Comparison of ENCODE assay signal across 1 cellular context in the genomic region with DNA sequence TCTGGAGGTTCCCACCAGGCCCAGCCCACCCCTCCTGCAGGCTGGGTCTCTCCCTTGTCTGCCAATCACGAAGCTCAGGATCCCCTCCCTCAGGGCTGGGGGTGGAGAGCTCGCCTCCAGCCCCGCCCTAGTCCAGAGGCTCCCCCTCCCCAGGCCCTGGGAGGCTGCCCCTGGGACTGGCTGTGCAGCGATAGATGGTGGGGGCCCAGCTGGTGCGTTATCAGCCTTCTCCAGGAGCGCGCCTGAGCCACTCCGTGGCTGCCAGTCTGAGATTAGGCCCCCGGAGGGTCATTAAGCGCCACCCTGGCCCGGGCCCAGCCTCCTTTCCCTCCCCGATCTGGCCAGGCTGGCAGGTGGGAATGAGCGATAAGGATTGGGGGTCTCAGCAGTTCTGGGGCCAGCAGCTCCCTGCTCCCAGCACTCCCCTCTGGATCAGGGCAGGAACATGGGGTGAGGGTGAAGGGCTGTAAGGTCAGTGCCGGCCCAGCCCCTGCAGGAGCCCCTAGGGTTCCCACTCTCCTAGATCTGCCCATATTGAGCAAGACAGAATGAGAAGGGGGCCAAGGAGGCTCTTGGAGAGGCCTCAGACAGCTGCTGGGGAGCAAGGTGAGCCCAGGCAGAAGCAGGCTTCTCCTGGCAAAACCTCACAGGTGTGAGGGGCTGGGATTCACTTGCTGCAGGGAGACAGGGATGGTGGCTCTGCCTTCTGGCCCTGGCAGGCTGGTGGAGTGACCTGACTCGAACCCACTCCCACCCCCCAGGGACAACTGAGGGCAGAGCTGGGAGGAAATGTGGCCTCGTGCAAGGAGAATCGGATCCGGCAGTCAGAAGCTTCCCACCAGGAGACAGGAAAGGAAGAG.
TF ChIP-seq lines count a peak whose summit lies in the region.

No MANE protein-coding gene starts in this region.

TF ChIP-seq in K562, 482 proteins besides CTCF, POLR2A, EP300 and RAD21 (continued from another document and continues in another):
- peak in 1 of 2 experiments; percentile 97 for TF ChIP-seq AFF1 (IDR thresholded peaks at IDR 0.05; ENCODE audit: low read depth in 1 of 2, partially characterized antibody in 2 of 2)
- TF ChIP-seq ZFPM2 (CRISPR knock-in tag; IDR thresholded peaks at IDR 0.05) = 0 out of 2 replicates have a peak, but pooled peaks have one; percentile 82
- TF ChIP-seq HEY1 (CRISPR knock-in tag; IDR thresholded peaks at IDR 0.05; ENCODE audit: borderline replicate concordance) = peak; percentile 99
- TF ChIP-seq, protein P1, sequence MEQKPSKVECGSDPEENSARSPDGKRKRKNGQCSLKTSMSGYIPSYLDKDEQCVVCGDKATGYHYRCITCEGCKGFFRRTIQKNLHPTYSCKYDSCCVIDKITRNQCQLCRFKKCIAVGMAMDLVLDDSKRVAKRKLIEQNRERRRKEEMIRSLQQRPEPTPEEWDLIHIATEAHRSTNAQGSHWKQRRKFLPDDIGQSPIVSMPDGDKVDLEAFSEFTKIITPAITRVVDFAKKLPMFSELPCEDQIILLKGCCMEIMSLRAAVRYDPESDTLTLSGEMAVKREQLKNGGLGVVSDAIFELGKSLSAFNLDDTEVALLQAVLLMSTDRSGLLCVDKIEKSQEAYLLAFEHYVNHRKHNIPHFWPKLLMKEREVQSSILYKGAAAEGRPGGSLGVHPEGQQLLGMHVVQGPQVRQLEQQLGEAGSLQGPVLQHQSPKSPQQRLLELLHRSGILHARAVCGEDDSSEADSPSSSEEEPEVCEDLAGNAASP (IDR thresholded peaks at IDR 0.05) = no peak
- TF ChIP-seq MEIS2 (IDR thresholded peaks at IDR 0.05; ENCODE audit: partially characterized antibody) = peak; percentile 52
- peak; percentile 48 for TF ChIP-seq ZNF384 (IDR thresholded peaks at IDR 0.05; ENCODE audit: low read depth, low read length)
- TF ChIP-seq HNRNPK (IDR thresholded peaks at IDR 0.05; ENCODE audit: low read depth, low read length, poor library complexity, severe bottlenecking) = no peak
- no peak for TF ChIP-seq JUNB (CRISPR knock-in tag; conservative IDR thresholded peaks at IDR 0.05)
- TF ChIP-seq USF1 (CRISPR knock-in tag; IDR thresholded peaks at IDR 0.05) = peak; percentile 25; the same call in 1 of the 2 replicates
- TF ChIP-seq NR4A1 (CRISPR knock-in tag; IDR thresholded peaks at IDR 0.05) = peak; percentile 99
- peak; percentile 99 for TF ChIP-seq NR4A1 (tag; IDR thresholded peaks at IDR 0.05)
- TF ChIP-seq MTF1 (CRISPR knock-in tag; IDR thresholded peaks at IDR 0.05; ENCODE audit: borderline replicate concordance) = no peak
- TF ChIP-seq, protein P2, sequence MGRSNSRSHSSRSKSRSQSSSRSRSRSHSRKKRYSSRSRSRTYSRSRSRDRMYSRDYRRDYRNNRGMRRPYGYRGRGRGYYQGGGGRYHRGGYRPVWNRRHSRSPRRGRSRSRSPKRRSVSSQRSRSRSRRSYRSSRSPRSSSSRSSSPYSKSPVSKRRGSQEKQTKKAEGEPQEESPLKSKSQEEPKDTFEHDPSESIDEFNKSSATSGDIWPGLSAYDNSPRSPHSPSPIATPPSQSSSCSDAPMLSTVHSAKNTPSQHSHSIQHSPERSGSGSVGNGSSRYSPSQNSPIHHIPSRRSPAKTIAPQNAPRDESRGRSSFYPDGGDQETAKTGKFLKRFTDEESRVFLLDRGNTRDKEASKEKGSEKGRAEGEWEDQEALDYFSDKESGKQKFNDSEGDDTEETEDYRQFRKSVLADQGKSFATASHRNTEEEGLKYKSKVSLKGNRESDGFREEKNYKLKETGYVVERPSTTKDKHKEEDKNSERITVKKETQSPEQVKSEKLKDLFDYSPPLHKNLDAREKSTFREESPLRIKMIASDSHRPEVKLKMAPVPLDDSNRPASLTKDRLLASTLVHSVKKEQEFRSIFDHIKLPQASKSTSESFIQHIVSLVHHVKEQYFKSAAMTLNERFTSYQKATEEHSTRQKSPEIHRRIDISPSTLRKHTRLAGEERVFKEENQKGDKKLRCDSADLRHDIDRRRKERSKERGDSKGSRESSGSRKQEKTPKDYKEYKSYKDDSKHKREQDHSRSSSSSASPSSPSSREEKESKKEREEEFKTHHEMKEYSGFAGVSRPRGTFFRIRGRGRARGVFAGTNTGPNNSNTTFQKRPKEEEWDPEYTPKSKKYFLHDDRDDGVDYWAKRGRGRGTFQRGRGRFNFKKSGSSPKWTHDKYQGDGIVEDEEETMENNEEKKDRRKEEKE (IDR thresholded peaks at IDR 0.05; ENCODE audit: borderline replicate concordance in 1 of 2, control insufficient read depth in 1 of 2, low read depth in 2 of 2, low read length in 1 of 2) = peak in 1 of 2 experiments; percentile 44; a peak in 1 of 4 replicates
- 0 out of 2 replicates have a peak, but pooled peaks have one; percentile 10 for TF ChIP-seq IFI16 (CRISPR knock-in tag; IDR thresholded peaks at IDR 0.05)
- TF ChIP-seq CHD4 (IDR thresholded peaks at IDR 0.05; ENCODE audit: insufficient read depth, insufficient replicate concordance, low read depth, low read length, poor library complexity, severe bottlenecking) = no peak
- no peak; the same call in 1 of the 2 replicates for TF ChIP-seq SMARCA5 (IDR thresholded peaks at IDR 0.05)
- TF ChIP-seq ATF6 (CRISPR knock-in tag; IDR thresholded peaks at IDR 0.05) = peak; percentile 89
- peak; percentile 94 for TF ChIP-seq ZNF668 (CRISPR knock-in tag; IDR thresholded peaks at IDR 0.05)
- TF ChIP-seq ZNF224 (CRISPR knock-in tag; IDR thresholded peaks at IDR 0.05) = no peak
- TF ChIP-seq, protein P3, sequence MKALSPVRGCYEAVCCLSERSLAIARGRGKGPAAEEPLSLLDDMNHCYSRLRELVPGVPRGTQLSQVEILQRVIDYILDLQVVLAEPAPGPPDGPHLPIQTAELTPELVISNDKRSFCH (CRISPR knock-in tag; IDR thresholded peaks at IDR 0.05) = no peak
- TF ChIP-seq, protein P3 (tag; IDR thresholded peaks at IDR 0.05) = peak; percentile 99
- no peak for TF ChIP-seq FOXP1 (CRISPR knock-in tag; IDR thresholded peaks at IDR 0.05)
- no peak for TF ChIP-seq ZZZ3 (IDR thresholded peaks at IDR 0.05)
- no peak for TF ChIP-seq ASH1L (IDR thresholded peaks at IDR 0.05; ENCODE audit: borderline replicate concordance, low read depth, partially characterized antibody)
- no peak for TF ChIP-seq ZNF12 (CRISPR knock-in tag; IDR thresholded peaks at IDR 0.05)
- peak; percentile 91 for TF ChIP-seq FOXJ2 (tag; IDR thresholded peaks at IDR 0.05)
- 0 out of 2 replicates have a peak, but pooled peaks have one; percentile 65 for TF ChIP-seq ZNF253 (CRISPR knock-in tag; conservative IDR thresholded peaks at IDR 0.05)
- peak; percentile 87 for TF ChIP-seq ZKSCAN1 (IDR thresholded peaks at IDR 0.05; ENCODE audit: low read depth, low read length)
- peak; percentile 100 for TF ChIP-seq CC2D1A (IDR thresholded peaks at IDR 0.05)
- no peak for TF ChIP-seq ZNF780A (CRISPR knock-in tag; IDR thresholded peaks at IDR 0.05)
- no peak for TF ChIP-seq ZNF431 (CRISPR knock-in tag; IDR thresholded peaks at IDR 0.05)
- peak; percentile 77 for TF ChIP-seq NR2C1 (IDR thresholded peaks at IDR 0.05)
- peak; percentile 90 for TF ChIP-seq NR2C1 (tag; IDR thresholded peaks at IDR 0.05)
- TF ChIP-seq MAFF (IDR thresholded peaks at IDR 0.05; ENCODE audit: low read length) = no peak; the same call in 1 of the 2 replicates
- TF ChIP-seq SMARCA4 (IDR thresholded peaks at IDR 0.05) = peak; percentile 100
- peak; percentile 83; the same call in 1 of the 2 replicates for TF ChIP-seq CBFB (CRISPR knock-in tag; IDR thresholded peaks at IDR 0.05)
- TF ChIP-seq RBBP5 (IDR thresholded peaks at IDR 0.05; ENCODE audit: borderline replicate concordance, insufficient read depth, low read length, poor library complexity, severe bottlenecking) = peak; percentile 75
- peak in 1 of 2 experiments; percentile 98; a peak in 2 of 4 replicates for TF ChIP-seq ZNF639 (CRISPR knock-in tag; conservative IDR thresholded peaks at IDR 0.05 in 1 of 2, IDR thresholded peaks at IDR 0.05 in 1 of 2)
- TF ChIP-seq GABPB2 (CRISPR knock-in tag; conservative IDR thresholded peaks at IDR 0.05) = 0 out of 2 replicates have a peak, but pooled peaks have one; percentile 42
- TF ChIP-seq ZNF717 (CRISPR knock-in tag; IDR thresholded peaks at IDR 0.05) = no peak
- peak; percentile 82 for TF ChIP-seq ZNF23 (CRISPR knock-in tag; IDR thresholded peaks at IDR 0.05)
- peak; percentile 100 for TF ChIP-seq DPF2 (IDR thresholded peaks at IDR 0.05)
- peak; percentile 93 for TF ChIP-seq MAFG (tag; conservative IDR thresholded peaks at IDR 0.05)
- TF ChIP-seq ESRRA (IDR thresholded peaks at IDR 0.05; ENCODE audit: borderline replicate concordance, low read depth) = peak; percentile 85; the same call in 1 of the 2 replicates
- peak; percentile 95 for TF ChIP-seq PTBP1 (IDR thresholded peaks at IDR 0.05; ENCODE audit: low read depth, low read length)
- TF ChIP-seq CHD2 (IDR thresholded peaks at IDR 0.05; ENCODE audit: low read depth, low read length) = peak; percentile 55
- TF ChIP-seq, protein P4, sequence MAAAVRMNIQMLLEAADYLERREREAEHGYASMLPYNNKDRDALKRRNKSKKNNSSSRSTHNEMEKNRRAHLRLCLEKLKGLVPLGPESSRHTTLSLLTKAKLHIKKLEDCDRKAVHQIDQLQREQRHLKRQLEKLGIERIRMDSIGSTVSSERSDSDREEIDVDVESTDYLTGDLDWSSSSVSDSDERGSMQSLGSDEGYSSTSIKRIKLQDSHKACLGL (CRISPR knock-in tag; IDR thresholded peaks at IDR 0.05; ENCODE audit: borderline replicate concordance, poor library complexity, severe bottlenecking) = no peak
- TF ChIP-seq RHOXF2B (CRISPR knock-in tag; conservative IDR thresholded peaks at IDR 0.05) = no peak
- peak; percentile 76 for TF ChIP-seq CEBPG (CRISPR knock-in tag; IDR thresholded peaks at IDR 0.05)
- peak in 1 of 2 experiments; percentile 33; a peak in 1 of 4 replicates for TF ChIP-seq CEBPG (tag; conservative IDR thresholded peaks at IDR 0.05 in 1 of 2, IDR thresholded peaks at IDR 0.05 in 1 of 2)
- TF ChIP-seq POLR2G (IDR thresholded peaks at IDR 0.05; ENCODE audit: low read depth, low read length) = peak; percentile 63; the same call in 1 of the 2 replicates
- peak; percentile 93 for TF ChIP-seq CEBPB (tag; IDR thresholded peaks at IDR 0.05)
- no peak for TF ChIP-seq ZNF551 (CRISPR knock-in tag; IDR thresholded peaks at IDR 0.05)
